In genomic region chr19:14250870-14251269, GRCh38 we compare ENCODE assay signal across 1 cellular context.
TF ChIP-seq lines count a peak whose summit lies in the region.

No MANE protein-coding gene starts in this region.

TF ChIP-seq in WTC11, 78 proteins besides CTCF, POLR2A, EP300 and RAD21 (continued from another document):
- TF ChIP-seq, protein P1, sequence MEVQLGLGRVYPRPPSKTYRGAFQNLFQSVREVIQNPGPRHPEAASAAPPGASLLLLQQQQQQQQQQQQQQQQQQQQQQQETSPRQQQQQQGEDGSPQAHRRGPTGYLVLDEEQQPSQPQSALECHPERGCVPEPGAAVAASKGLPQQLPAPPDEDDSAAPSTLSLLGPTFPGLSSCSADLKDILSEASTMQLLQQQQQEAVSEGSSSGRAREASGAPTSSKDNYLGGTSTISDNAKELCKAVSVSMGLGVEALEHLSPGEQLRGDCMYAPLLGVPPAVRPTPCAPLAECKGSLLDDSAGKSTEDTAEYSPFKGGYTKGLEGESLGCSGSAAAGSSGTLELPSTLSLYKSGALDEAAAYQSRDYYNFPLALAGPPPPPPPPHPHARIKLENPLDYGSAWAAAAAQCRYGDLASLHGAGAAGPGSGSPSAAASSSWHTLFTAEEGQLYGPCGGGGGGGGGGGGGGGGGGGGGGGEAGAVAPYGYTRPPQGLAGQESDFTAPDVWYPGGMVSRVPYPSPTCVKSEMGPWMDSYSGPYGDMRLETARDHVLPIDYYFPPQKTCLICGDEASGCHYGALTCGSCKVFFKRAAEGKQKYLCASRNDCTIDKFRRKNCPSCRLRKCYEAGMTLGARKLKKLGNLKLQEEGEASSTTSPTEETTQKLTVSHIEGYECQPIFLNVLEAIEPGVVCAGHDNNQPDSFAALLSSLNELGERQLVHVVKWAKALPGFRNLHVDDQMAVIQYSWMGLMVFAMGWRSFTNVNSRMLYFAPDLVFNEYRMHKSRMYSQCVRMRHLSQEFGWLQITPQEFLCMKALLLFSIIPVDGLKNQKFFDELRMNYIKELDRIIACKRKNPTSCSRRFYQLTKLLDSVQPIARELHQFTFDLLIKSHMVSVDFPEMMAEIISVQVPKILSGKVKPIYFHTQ (CRISPR knock-in tag; IDR thresholded peaks at IDR 0.05): no peak
